Comparison of ENCODE assay signal across 19 cellular contexts in genomic region chr19:1459479-1459878, GRCh38. TPM values are rescaled to one million over a fixed set of nuclear protein-coding genes. Genes with fewer than 3 reads are reported as not detected.
DNase-seq lines count a peak whose midpoint lies in the region; ATAC-seq, FAIRE-seq and TF ChIP-seq lines count a peak whose summit lies in the region.
"Had no signal": no experiment of that assay in that cellular context is flagged by ENCODE, and none has a peak within 500 bp of the region (broad histone marks: within the 10 kb centered on the region; RNA-seq: fewer than 3 reads in every experiment).

No MANE protein-coding gene starts in this region.

- H3K4me1 ChIP-seq in K562 (replicated peaks in 1 of 2; ENCODE audit: control insufficient read depth in 2 of 2, insufficient read depth in 2 of 2, low read length in 2 of 2) (peaks cover 5 to 55% of the 10 kb centered on the region in 2 experiments; a peak in 4 of 5 replicates), foreskin keratinocyte (no peaks in the 10 kb centered on the region)

- peaks cover 6% of the 10 kb centered on the region; the same call in 1 of the 3 replicates for H3K36me3 ChIP-seq in K562 (ENCODE audit: control insufficient read depth, insufficient read depth, low read length)

- no peak for ATAC-seq in K562
- no peak for ATAC-seq in foreskin keratinocyte
- ATAC-seq in GM18868 (IDR thresholded peaks at IDR 0.05; ENCODE audit: unreplicated experiment): no peak

- TF ChIP-seq RAD21 in K562 (CRISPR knock-in tag; conservative IDR thresholded peaks at IDR 0.05 in 1 of 2, IDR thresholded peaks at IDR 0.05 in 1 of 2): peak in 1 of 2 experiments; percentile 18; a peak in 1 of 4 replicates

- FAIRE-seq in K562 (lab: Jason Lieb, UNC): no peak
- FAIRE-seq: D721Med, GM12891, GM18507 had no signal

- POLR2A ChIA-PET in K562 (lab: Yijun Ruan, JAX): interaction anchor here (1.3 kb wide), 1 partner anchor 12 kb away, joined by 7 read pairs; no protein-coding TSS in a partner anchor

- TF ChIP-seq POLR2A in K562 (conservative IDR thresholded peaks at IDR 0.05): no peak

- no peak overlapping the region for H3K4me2 ChIP-seq in K562 (ENCODE audit: insufficient read depth, low read length)

- H3K27ac ChIP-seq in K562 (ENCODE audit: extremely low read depth, low read depth, low read length): no peak overlapping the region
- H3K27ac ChIP-seq in foreskin keratinocyte: no peak overlapping the region
- H3K27ac ChIP-seq: SJSA1 had no signal

- H4K20me1 ChIP-seq in K562 (replicated peaks; ENCODE audit: control insufficient read depth, insufficient read depth, low read length): peaks cover 25% of the 10 kb centered on the region

- peak; percentile 72 for DNase-seq in CD1c-positive myeloid dendritic cell (ENCODE audit: extremely low spot score)
- peak; percentile 36 for DNase-seq in M059J (ENCODE audit: low read depth)
- no peak for DNase-seq in K562 (ENCODE audit: extremely low read depth in 1 of 4, low spot score in 3 of 4)
- DNase-seq in foreskin keratinocyte: no peak
- DNase-seq in mesenteric fat pad (ENCODE audit: low spot score): no peak
- DNase-seq: NCI-H1105 treated with DMSO at 0.1 percent for 48 hours; NCI-H1694; NCI-H2081 treated with DMSO at 0.1 percent for 48 hours; NCI-H510A; NCI-H748 treated with DMSO at 0.1 percent for 48 hours; NK-92 treated with Interleukin-12 subunit alpha and Interleukin-12 subunit beta, amount 100 ng/mL, for 24 hours; OCI-M1; RPMI8226 had no signal

- intact Hi-C loops in K562 (cut with micrococcal nuclease): loop anchor here (5.0 kb wide), 1 partner anchor 53 kb away; the partner anchor contains the start of gene ADAMTSL5

- WGBS in K562 (ENCODE audit: insufficient coverage, low coverage, missing lambda C conversion rate): 30% methylated on average over 9 of the region's 9 CpGs

- CTCF ChIA-PET in K562 (lab: Yijun Ruan, JAX; ENCODE audit: low intra/inter-chr PET ratio): no interaction called here

- TF ChIP-seq CTCF in K562 (IDR thresholded peaks at IDR 0.05 in 2 of 3, conservative IDR thresholded peaks at IDR 0.05 in 1 of 3; ENCODE audit: insufficient read depth in 2 of 3, low read depth in 1 of 3, low read length in 3 of 3) (no peak), foreskin keratinocyte (conservative IDR thresholded peaks at IDR 0.05) (no peak)

- TSS peak; percentile 45 for BruUV-seq in K562 (replicated peaks; lab: Mats Ljungman, UMichigan)

- no peak for TF ChIP-seq EP300 in K562 (IDR thresholded peaks at IDR 0.05; ENCODE audit: low read length)

- H3K27me3 ChIP-seq in K562 (ENCODE audit: control insufficient read depth in 2 of 2, insufficient read depth in 2 of 2, low read length in 2 of 2) (no peaks in the 10 kb centered on the region), foreskin keratinocyte (peaks cover 30% of the 10 kb centered on the region)

- in situ Hi-C loops in K562 (cut with MboI): loop anchor here (5.0 kb wide), 1 partner anchor 48 kb away; no protein-coding TSS in a partner anchor

- no peaks in the 10 kb centered on the region for H3K9me3 ChIP-seq in K562 (replicated peaks; ENCODE audit: control insufficient read depth, insufficient read depth, low read depth, low read length)
- H3K9me3 ChIP-seq: SJSA1 had no signal

- no peak overlapping the region for H3K4me3 ChIP-seq in K562
- H3K4me3 ChIP-seq: BLaER1 treated with 17β-estradiol and CSF1 and Interleukin-3, amounts not matched to agents 10 nM and 100 nM; SJSA1 had no signal

- no peaks in the 10 kb centered on the region for H3K79me2 ChIP-seq in K562 (ENCODE audit: control insufficient read depth, insufficient read depth, low read length)

- H3K9me1 ChIP-seq in K562 (ENCODE audit: control insufficient read depth, insufficient read depth, low read length): peaks cover 7% of the 10 kb centered on the region

- no peak overlapping the region for H3K9ac ChIP-seq in K562 (ENCODE audit: insufficient read depth in 1 of 2, low read depth in 2 of 2, low read length in 2 of 2)

- H2AFZ ChIP-seq in K562 (ENCODE audit: low read depth, low read length): no peak overlapping the region

RNA-seq across cellular contexts. Expression of gene APC2, which starts 9.6 kb away (rescaled TPM):
- total RNA-seq in M059J (2014; rRNA removed; shearing (Covaris generic)): 0.49 TPM in 1 of 2 replicates, not detected in the other
- total RNA-seq in K562 (2011; cell fraction: chromatin; rRNA removed; ENCODE audit: low replicate concordance): 0.56 and 1.4 TPM in 2 replicates
- 0.66 and 1.3 TPM in 2 replicates for total RNA-seq in K562 (2011; cell fraction: nucleolus; rRNA removed)
- total RNA-seq in K562 (2011; cell fraction: nucleoplasm; rRNA removed): 0.44 and 0.53 TPM in 2 replicates
- total RNA-seq in K562 (2014; rRNA removed) (0.05 and 0.08 TPM in 2 replicates), K562 (2014; rRNA removed; fragmentation: Illumina TruSeq; extraction: Trizol) (0.04 TPM in 1 of 2 replicates, not detected in the other), K562 (2015; rRNA removed; fragmentation: Illumina TruSeq; extraction: Trizol) (0.04 TPM in 1 of 2 replicates, not detected in the other), K562 (2021) (0.27 and 0.40 TPM in 2 replicates), foreskin keratinocyte (0.07 and 0.10 TPM in 2 replicates), mesenteric fat pad (0.10 TPM)
- polyA plus RNA-seq in K562 (2011; rRNA removed) (0.01 and 0.06 TPM in 2 replicates), K562 (2014; fragmentation: Illumina TruSeq; extraction: Trizol) (0.01 TPM in 2 replicates), K562 (2014; fragmentation: Nextera tagmentation; extraction: Ambion mirVana) (not detected), K562 (2014; rRNA removed) (0.04 and 0.09 TPM in 2 replicates), foreskin keratinocyte (0.03 and 0.08 TPM in 2 replicates)
- 0.03 and 0.04 TPM in 2 replicates for polyA plus RNA-seq in K562 (2011; cell fraction: cytosol; rRNA removed)
- polyA plus RNA-seq in K562 (2011; cell fraction: nucleus; rRNA removed): 0.13 and 0.21 TPM in 2 replicates
- 0.43 and 0.48 TPM in 2 replicates for polyA plus RNA-seq in K562 (2012)
- 0.06 and 0.07 TPM in 2 replicates for polyA minus RNA-seq in K562 (2011; rRNA and poly(A)+ RNA removed)
- polyA minus RNA-seq in K562 (2011; cell fraction: cytosol; rRNA and poly(A)+ RNA removed): not detected in 2 replicates
- 0.27 and 0.33 TPM in 2 replicates for polyA minus RNA-seq in K562 (2011; cell fraction: nucleus; rRNA and poly(A)+ RNA removed)
- total RNA-seq: SJSA1 had no signal

RNA-seq across cellular contexts. Expression of gene C19orf25, which starts 19.5 kb away (rescaled TPM):
- 35.6 and 47.7 TPM in 2 replicates for total RNA-seq in M059J (2014; rRNA removed; shearing (Covaris generic))
- total RNA-seq in K562 (2011; cell fraction: chromatin; rRNA removed; ENCODE audit: low replicate concordance): 67.3 and 231 TPM in 2 replicates
- total RNA-seq in K562 (2011; cell fraction: nucleolus; rRNA removed): 138 and 165 TPM in 2 replicates
- total RNA-seq in K562 (2011; cell fraction: nucleoplasm; rRNA removed): 70.2 and 72.2 TPM in 2 replicates
- total RNA-seq in K562 (2014; rRNA removed): 79.4 and 86.1 TPM in 2 replicates
- 6.5 and 9.6 TPM in 2 replicates for total RNA-seq in K562 (2014; rRNA removed; fragmentation: Illumina TruSeq; extraction: Trizol)
- 40.6 and 42.3 TPM in 2 replicates for total RNA-seq in K562 (2015; rRNA removed; fragmentation: Illumina TruSeq; extraction: Trizol)
- total RNA-seq in K562 (2021): 68.3 and 73.1 TPM in 2 replicates
- 25.3 and 27.6 TPM in 2 replicates for polyA plus RNA-seq in K562 (2011; rRNA removed)
- polyA plus RNA-seq in K562 (2011; cell fraction: cytosol; rRNA removed): 55.4 and 125 TPM in 2 replicates
- polyA plus RNA-seq in K562 (2011; cell fraction: nucleus; rRNA removed): 35.5 and 63.8 TPM in 2 replicates
- 46.1 and 46.4 TPM in 2 replicates for polyA plus RNA-seq in K562 (2012)
- polyA plus RNA-seq in K562 (2014; fragmentation: Illumina TruSeq; extraction: Trizol): 36.1 and 45.1 TPM in 2 replicates
- 1 to 10 TPM in 1 of 2 experiments, under 1 TPM in 1; 0.79 to 4.5 TPM for polyA plus RNA-seq in K562 (2014; fragmentation: Nextera tagmentation; extraction: Ambion mirVana)
- 96.0 TPM in 2 replicates for polyA plus RNA-seq in K562 (2014; rRNA removed)
- 2.2 and 6.5 TPM in 2 replicates for polyA minus RNA-seq in K562 (2011; rRNA and poly(A)+ RNA removed)
- 21.9 and 26.5 TPM in 2 replicates for polyA minus RNA-seq in K562 (2011; cell fraction: cytosol; rRNA and poly(A)+ RNA removed)
- polyA minus RNA-seq in K562 (2011; cell fraction: nucleus; rRNA and poly(A)+ RNA removed): 18.2 and 20.3 TPM in 2 replicates
- total RNA-seq in foreskin keratinocyte: 29.5 and 34.9 TPM in 2 replicates
- polyA plus RNA-seq in foreskin keratinocyte: 40.3 and 43.0 TPM in 2 replicates
- 21.6 TPM for total RNA-seq in mesenteric fat pad

RNA-seq across cellular contexts. Expression of gene RPS15, which starts 21.3 kb away (rescaled TPM):
- 1,527 and 2,021 TPM in 2 replicates for total RNA-seq in M059J (2014; rRNA removed; shearing (Covaris generic))
- 72.0 and 238 TPM in 2 replicates for total RNA-seq in K562 (2011; cell fraction: chromatin; rRNA removed; ENCODE audit: low replicate concordance)
- total RNA-seq in K562 (2011; cell fraction: nucleolus; rRNA removed): 545 and 547 TPM in 2 replicates
- 383 and 585 TPM in 2 replicates for total RNA-seq in K562 (2011; cell fraction: nucleoplasm; rRNA removed)
- total RNA-seq in K562 (2014; rRNA removed): 2,649 and 2,867 TPM in 2 replicates
- total RNA-seq in K562 (2014; rRNA removed; fragmentation: Illumina TruSeq; extraction: Trizol): 407 and 630 TPM in 2 replicates
- 1,267 and 1,272 TPM in 2 replicates for total RNA-seq in K562 (2015; rRNA removed; fragmentation: Illumina TruSeq; extraction: Trizol)
- 2,126 and 2,254 TPM in 2 replicates for total RNA-seq in K562 (2021)
- polyA plus RNA-seq in K562 (2011; rRNA removed): 957 and 1,566 TPM in 2 replicates
- 3,186 and 4,296 TPM in 2 replicates for polyA plus RNA-seq in K562 (2011; cell fraction: cytosol; rRNA removed)
- 907 and 973 TPM in 2 replicates for polyA plus RNA-seq in K562 (2011; cell fraction: nucleus; rRNA removed)
- polyA plus RNA-seq in K562 (2012): 2,701 and 2,899 TPM in 2 replicates
- 912 and 1,907 TPM in 2 replicates for polyA plus RNA-seq in K562 (2014; fragmentation: Illumina TruSeq; extraction: Trizol)
- polyA plus RNA-seq in K562 (2014; fragmentation: Nextera tagmentation; extraction: Ambion mirVana): 100 to 1,000 TPM; 605 to 818 TPM
- 2,791 and 3,285 TPM in 2 replicates for polyA plus RNA-seq in K562 (2014; rRNA removed)
- 202 and 239 TPM in 2 replicates for polyA minus RNA-seq in K562 (2011; rRNA and poly(A)+ RNA removed)
- polyA minus RNA-seq in K562 (2011; cell fraction: cytosol; rRNA and poly(A)+ RNA removed): 1,242 and 1,610 TPM in 2 replicates
- polyA minus RNA-seq in K562 (2011; cell fraction: nucleus; rRNA and poly(A)+ RNA removed): 152 and 304 TPM in 2 replicates
- total RNA-seq in foreskin keratinocyte: 1,634 and 1,826 TPM in 2 replicates
- 2,421 and 2,717 TPM in 2 replicates for polyA plus RNA-seq in foreskin keratinocyte
- total RNA-seq in mesenteric fat pad: 909 TPM

RNA-seq across cellular contexts. Expression of gene PCSK4, which starts 30.7 kb away (rescaled TPM):
- 0.96 TPM in 1 of 2 replicates, not detected in the other for total RNA-seq in M059J (2014; rRNA removed; shearing (Covaris generic))
- 10.1 and 40.2 TPM in 2 replicates for total RNA-seq in K562 (2011; cell fraction: chromatin; rRNA removed; ENCODE audit: low replicate concordance)
- total RNA-seq in K562 (2011; cell fraction: nucleolus; rRNA removed): 32.6 and 34.9 TPM in 2 replicates
- total RNA-seq in K562 (2011; cell fraction: nucleoplasm; rRNA removed): 10.8 and 20.5 TPM in 2 replicates
- total RNA-seq in K562 (2014; rRNA removed) (2.2 and 3.4 TPM in 2 replicates), K562 (2014; rRNA removed; fragmentation: Illumina TruSeq; extraction: Trizol) (0.29 TPM in 2 replicates), K562 (2015; rRNA removed; fragmentation: Illumina TruSeq; extraction: Trizol) (1.2 and 1.5 TPM in 2 replicates), K562 (2021) (5.7 and 7.0 TPM in 2 replicates), foreskin keratinocyte (0.78 and 0.92 TPM in 2 replicates), mesenteric fat pad (0.96 TPM)
- polyA plus RNA-seq in K562 (2011; rRNA removed) (2.7 and 5.1 TPM in 2 replicates), K562 (2014; fragmentation: Illumina TruSeq; extraction: Trizol) (0.85 and 2.2 TPM in 2 replicates), K562 (2014; fragmentation: Nextera tagmentation; extraction: Ambion mirVana) (under 1 TPM in 1 of 2 experiments, not detected in 1; 0.01 TPM), K562 (2014; rRNA removed) (4.8 and 9.1 TPM in 2 replicates), foreskin keratinocyte (1.0 and 1.1 TPM in 2 replicates)
- 2.9 and 4.0 TPM in 2 replicates for polyA plus RNA-seq in K562 (2011; cell fraction: cytosol; rRNA removed)
- polyA plus RNA-seq in K562 (2011; cell fraction: nucleus; rRNA removed): 56.5 and 86.1 TPM in 2 replicates
- 6.2 and 8.3 TPM in 2 replicates for polyA plus RNA-seq in K562 (2012)
- 0.35 and 0.60 TPM in 2 replicates for polyA minus RNA-seq in K562 (2011; rRNA and poly(A)+ RNA removed)
- polyA minus RNA-seq in K562 (2011; cell fraction: cytosol; rRNA and poly(A)+ RNA removed): 1.9 and 8.5 TPM in 2 replicates
- polyA minus RNA-seq in K562 (2011; cell fraction: nucleus; rRNA and poly(A)+ RNA removed): 10.0 and 12.4 TPM in 2 replicates

RNA-seq across cellular contexts. Expression of gene REEP6, which starts 31.5 kb away (rescaled TPM):
- 5.2 and 6.3 TPM in 2 replicates for total RNA-seq in M059J (2014; rRNA removed; shearing (Covaris generic))
- 24.8 and 67.6 TPM in 2 replicates for total RNA-seq in K562 (2011; cell fraction: chromatin; rRNA removed; ENCODE audit: low replicate concordance)
- total RNA-seq in K562 (2011; cell fraction: nucleolus; rRNA removed): 113 and 120 TPM in 2 replicates
- total RNA-seq in K562 (2011; cell fraction: nucleoplasm; rRNA removed): 64.9 and 67.3 TPM in 2 replicates
- total RNA-seq in K562 (2014; rRNA removed) (22.1 and 31.4 TPM in 2 replicates), K562 (2014; rRNA removed; fragmentation: Illumina TruSeq; extraction: Trizol) (5.7 and 7.8 TPM in 2 replicates), K562 (2015; rRNA removed; fragmentation: Illumina TruSeq; extraction: Trizol) (12.2 and 14.5 TPM in 2 replicates), K562 (2021) (64.2 and 66.3 TPM in 2 replicates), foreskin keratinocyte (1.1 and 1.4 TPM in 2 replicates), mesenteric fat pad (7.4 TPM)
- polyA plus RNA-seq in K562 (2011; rRNA removed) (18.4 and 36.3 TPM in 2 replicates), K562 (2014; fragmentation: Illumina TruSeq; extraction: Trizol) (12.7 and 36.9 TPM in 2 replicates), K562 (2014; fragmentation: Nextera tagmentation; extraction: Ambion mirVana) (1 to 10 TPM; 1.2 to 1.9 TPM), K562 (2014; rRNA removed) (31.8 and 34.1 TPM in 2 replicates), foreskin keratinocyte (1.8 and 2.1 TPM in 2 replicates)
- polyA plus RNA-seq in K562 (2011; cell fraction: cytosol; rRNA removed): 26.8 and 94.4 TPM in 2 replicates
- 24.1 and 41.5 TPM in 2 replicates for polyA plus RNA-seq in K562 (2011; cell fraction: nucleus; rRNA removed)
- polyA plus RNA-seq in K562 (2012): 43.3 and 57.4 TPM in 2 replicates
- polyA minus RNA-seq in K562 (2011; rRNA and poly(A)+ RNA removed): 11.2 and 16.1 TPM in 2 replicates
- polyA minus RNA-seq in K562 (2011; cell fraction: cytosol; rRNA and poly(A)+ RNA removed): 42.9 and 55.0 TPM in 2 replicates
- polyA minus RNA-seq in K562 (2011; cell fraction: nucleus; rRNA and poly(A)+ RNA removed): 9.6 and 11.7 TPM in 2 replicates

Comparison
In these comparisons a context has a peak if more than half of its experiments do, and no peak if none do; other contexts are left out.
1. DNase-seq: peak in CD1c-positive myeloid dendritic cell (single experiment) and M059J (single experiment); none in K562 (0 of 4), foreskin keratinocyte (0 of 2) and mesenteric fat pad (single experiment).